Comparison of ENCODE assay signal across 17 cellular contexts in the genomic region with DNA sequence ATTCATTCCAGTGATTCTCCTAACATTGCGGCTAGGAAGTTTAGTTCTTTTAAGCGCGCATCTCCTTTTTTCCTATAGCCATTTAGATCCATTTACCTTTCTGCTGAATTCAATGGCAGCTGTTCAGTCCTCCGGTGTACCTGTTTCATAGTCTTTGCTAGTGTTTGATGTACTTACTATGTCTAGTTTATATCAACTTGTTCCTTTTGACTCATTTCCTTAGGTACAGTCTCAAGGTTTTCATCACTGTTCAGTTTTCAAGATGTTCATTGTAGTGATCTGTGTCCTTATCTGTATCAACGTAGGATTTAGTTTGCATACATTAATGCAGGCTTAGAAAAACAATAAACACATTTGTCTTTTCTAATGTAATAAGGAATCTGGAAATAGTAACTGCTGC. TPM values are rescaled to one million over a fixed set of nuclear protein-coding genes. Genes with fewer than 3 reads are reported as not detected.
DNase-seq lines count a peak whose midpoint lies in the region; ATAC-seq and TF ChIP-seq lines count a peak whose summit lies in the region.
"Had no signal": no experiment of that assay in that cellular context is flagged by ENCODE, and none has a peak within 500 bp of the region (broad histone marks: within the 10 kb centered on the region; RNA-seq: fewer than 3 reads in every experiment).

No MANE protein-coding gene starts in this region.

- no peak overlapping the region for H3K4me3 Mint-ChIP-seq in activated CD8-positive, alpha-beta T cell treated with anti-CD3 and anti-CD28 coated beads for 36 hours
- no peak overlapping the region for H3K4me3 Mint-ChIP-seq in activated CD8-positive, alpha-beta T cell treated with anti-CD3 and anti-CD28 coated beads, Interleukin-2, amount 10 ng/mL, durations not matched to agents 7 days and 5 days
- peak overlapping the region; percentile 18 to 54 (median 50) for H3K4me3 Mint-ChIP-seq in CD4-positive, CD25-positive, alpha-beta regulatory T cell
- H3K4me3 Mint-ChIP-seq in T-helper 17 cell, result peak overlapping the region; percentile 51
- H3K4me3 Mint-ChIP-seq in activated naive CD8-positive, alpha-beta T cell treated with anti-CD3 and anti-CD28 coated beads, Interleukin-2, amount 50 U/mL, for 24 hours, result peak overlapping the region; percentile 25

- DNase-seq in activated CD8-positive, alpha-beta T cell treated with anti-CD3 and anti-CD28 coated beads for 36 hours, result no peak
- no peak for DNase-seq in activated CD8-positive, alpha-beta T cell treated with anti-CD3 and anti-CD28 coated beads, Interleukin-2, amount 10 ng/mL, durations not matched to agents 7 days and 5 days
- DNase-seq in CD4-positive, CD25-positive, alpha-beta regulatory T cell, result peak in 1 of 3 donors; percentile 69
- DNase-seq in T-helper 17 cell (no peak), retina (no peak), AG08396 (ENCODE audit: low spot score) (no peak), GOT3 (lab: John Stamatoyannopoulos, UW) (no peak)
- DNase-seq in activated naive CD8-positive, alpha-beta T cell treated with anti-CD3 and anti-CD28 coated beads, Interleukin-2, amount 50 U/mL, for 24 hours, result no peak
- DNase-seq: AML-193; CD8-positive, alpha-beta memory T cell; MG63; NCI-H1105; NCI-H187; NCI-H446; NCI-H748 treated with DMSO at 0.1 percent for 48 hours had no signal

- H3K27ac Mint-ChIP-seq in activated CD8-positive, alpha-beta T cell treated with anti-CD3 and anti-CD28 coated beads for 36 hours, result peak overlapping the region; percentile 61
- H3K27ac Mint-ChIP-seq in activated CD8-positive, alpha-beta T cell treated with anti-CD3 and anti-CD28 coated beads, Interleukin-2, amount 10 ng/mL, durations not matched to agents 7 days and 5 days, result no peak overlapping the region
- H3K27ac Mint-ChIP-seq in CD4-positive, CD25-positive, alpha-beta regulatory T cell, result peak overlapping the region; percentile 72 to 94 (median 93)
- peak overlapping the region; percentile 70 for H3K27ac Mint-ChIP-seq in T-helper 17 cell
- peak overlapping the region; percentile 86 for H3K27ac Mint-ChIP-seq in activated naive CD8-positive, alpha-beta T cell treated with anti-CD3 and anti-CD28 coated beads, Interleukin-2, amount 50 U/mL, for 24 hours

- peaks cover 71% of the 10 kb centered on the region for H3K4me1 Mint-ChIP-seq in activated CD8-positive, alpha-beta T cell treated with anti-CD3 and anti-CD28 coated beads for 36 hours (ENCODE audit: low read depth)
- peaks cover 73% of the 10 kb centered on the region for H3K4me1 Mint-ChIP-seq in activated CD8-positive, alpha-beta T cell treated with anti-CD3 and anti-CD28 coated beads, Interleukin-2, amount 10 ng/mL, durations not matched to agents 7 days and 5 days (ENCODE audit: low read depth)
- peaks cover 41 to 91% (median 76%) of the 10 kb centered on the region in 4 donors for H3K4me1 Mint-ChIP-seq in CD4-positive, CD25-positive, alpha-beta regulatory T cell
- peaks cover 60% of the 10 kb centered on the region for H3K4me1 Mint-ChIP-seq in T-helper 17 cell
- peaks cover 80% of the 10 kb centered on the region for H3K4me1 Mint-ChIP-seq in activated naive CD8-positive, alpha-beta T cell treated with anti-CD3 and anti-CD28 coated beads, Interleukin-2, amount 50 U/mL, for 24 hours

- peak overlapping the region; percentile 72 for H3K4me3 ChIP-seq in CD4-positive, CD25-positive, alpha-beta regulatory T cell (ENCODE audit: low read depth, low read length)
- H3K4me3 ChIP-seq: MG63 had no signal

- H3K36me3 Mint-ChIP-seq in activated CD8-positive, alpha-beta T cell treated with anti-CD3 and anti-CD28 coated beads for 36 hours (ENCODE audit: low read depth), result peaks cover 17% of the 10 kb centered on the region
- peaks cover 13% of the 10 kb centered on the region for H3K36me3 Mint-ChIP-seq in activated CD8-positive, alpha-beta T cell treated with anti-CD3 and anti-CD28 coated beads, Interleukin-2, amount 10 ng/mL, durations not matched to agents 7 days and 5 days (ENCODE audit: low read depth)
- no peaks in the 10 kb centered on the region for H3K36me3 Mint-ChIP-seq in CD4-positive, CD25-positive, alpha-beta regulatory T cell
- peaks cover 5% of the 10 kb centered on the region for H3K36me3 Mint-ChIP-seq in T-helper 17 cell (ENCODE audit: low read depth)
- no peaks in the 10 kb centered on the region for H3K36me3 Mint-ChIP-seq in activated naive CD8-positive, alpha-beta T cell treated with anti-CD3 and anti-CD28 coated beads, Interleukin-2, amount 50 U/mL, for 24 hours (ENCODE audit: low read depth)

- intact Hi-C loops in activated CD8-positive, alpha-beta T cell treated with anti-CD3 and anti-CD28 coated beads for 36 hours (cut with micrococcal nuclease), result loop anchor here (5.0 kb wide), 1 partner anchor 33 kb away; no protein-coding TSS in a partner anchor

- H3K27ac ChIP-seq in CD4-positive, CD25-positive, alpha-beta regulatory T cell (ENCODE audit: insufficient read depth, low read length, poor library complexity, severe bottlenecking), result peak overlapping the region; percentile 70

- no peak for TF ChIP-seq CTCF in activated CD8-positive, alpha-beta T cell treated with anti-CD3 and anti-CD28 coated beads for 36 hours (IDR thresholded peaks at IDR 0.05)

- CTCF ChIA-PET in activated CD8-positive, alpha-beta T cell treated with anti-CD3 and anti-CD28 coated beads for 36 hours (lab: Charles Lee), result interaction anchor here (1.4 to 2.5 kb wide), 4 partner anchors 10 to 27 kb away, joined by 3 to 8 read pairs (median 6); no protein-coding TSS in a partner anchor
- CTCF ChIA-PET in activated CD8-positive, alpha-beta T cell treated with anti-CD3 and anti-CD28 coated beads, Interleukin-2, amount 10 ng/mL, durations not matched to agents 7 days and 5 days (lab: Charles Lee), result interaction anchor here (1.2 to 2.5 kb wide), 5 partner anchors 9 to 33 kb away, joined by 3 to 11 read pairs (median 5); no protein-coding TSS in a partner anchor

- no peaks in the 10 kb centered on the region for H3K27me3 Mint-ChIP-seq in activated CD8-positive, alpha-beta T cell treated with anti-CD3 and anti-CD28 coated beads for 36 hours
- H3K27me3 Mint-ChIP-seq in activated CD8-positive, alpha-beta T cell treated with anti-CD3 and anti-CD28 coated beads, Interleukin-2, amount 10 ng/mL, durations not matched to agents 7 days and 5 days (ENCODE audit: low read depth), result no peaks in the 10 kb centered on the region
- peaks cover 4% of the 10 kb centered on the region for H3K27me3 Mint-ChIP-seq in CD4-positive, CD25-positive, alpha-beta regulatory T cell
- H3K27me3 Mint-ChIP-seq in T-helper 17 cell, result no peaks in the 10 kb centered on the region
- H3K27me3 Mint-ChIP-seq in activated naive CD8-positive, alpha-beta T cell treated with anti-CD3 and anti-CD28 coated beads, Interleukin-2, amount 50 U/mL, for 24 hours, result no peaks in the 10 kb centered on the region
- H3K27me3 Mint-ChIP-seq: CD8-positive, alpha-beta memory T cell had no signal

- POLR2A ChIA-PET in activated CD8-positive, alpha-beta T cell treated with anti-CD3 and anti-CD28 coated beads for 36 hours (lab: Charles Lee), result interaction anchor here (0.7 to 3.1 kb wide), 7 partner anchors 8 to 76 kb away, joined by 3 to 16 read pairs (median 4); a partner anchor contains a TSS
- POLR2A ChIA-PET in activated CD8-positive, alpha-beta T cell treated with anti-CD3 and anti-CD28 coated beads, Interleukin-2, amount 10 ng/mL, durations not matched to agents 7 days and 5 days (lab: Charles Lee), result interaction anchor here (1.9 to 3.1 kb wide), 2 partner anchors 8 to 60 kb away, joined by 9 to 13 read pairs; a partner anchor contains a TSS

- ATAC-seq in activated CD8-positive, alpha-beta T cell treated with anti-CD3 and anti-CD28 coated beads for 36 hours, result peak; percentile 28
- no peak for ATAC-seq in activated CD8-positive, alpha-beta T cell treated with anti-CD3 and anti-CD28 coated beads, Interleukin-2, amount 10 ng/mL, durations not matched to agents 7 days and 5 days
- peak; percentile 68 to 70 for ATAC-seq in CD4-positive, CD25-positive, alpha-beta regulatory T cell (ENCODE audit: low read depth in 2 of 2)
- no peak for ATAC-seq in T-helper 17 cell
- peak; percentile 21 for ATAC-seq in activated naive CD8-positive, alpha-beta T cell treated with anti-CD3 and anti-CD28 coated beads, Interleukin-2, amount 50 U/mL, for 24 hours
- ATAC-seq: HCT116, HepG2 had no signal

- H3K9me3 Mint-ChIP-seq in activated CD8-positive, alpha-beta T cell treated with anti-CD3 and anti-CD28 coated beads for 36 hours, result peaks cover 12% of the 10 kb centered on the region
- peaks cover 4% of the 10 kb centered on the region for H3K9me3 Mint-ChIP-seq in activated CD8-positive, alpha-beta T cell treated with anti-CD3 and anti-CD28 coated beads, Interleukin-2, amount 10 ng/mL, durations not matched to agents 7 days and 5 days (ENCODE audit: insufficient read depth)
- no peaks in the 10 kb centered on the region for H3K9me3 Mint-ChIP-seq in CD4-positive, CD25-positive, alpha-beta regulatory T cell
- H3K9me3 Mint-ChIP-seq in activated naive CD8-positive, alpha-beta T cell treated with anti-CD3 and anti-CD28 coated beads, Interleukin-2, amount 50 U/mL, for 24 hours, result no peaks in the 10 kb centered on the region
- H3K9me3 Mint-ChIP-seq: CD8-positive, alpha-beta memory T cell had no signal

- peaks cover 86% of the 10 kb centered on the region for H3K4me1 ChIP-seq in CD4-positive, CD25-positive, alpha-beta regulatory T cell (ENCODE audit: control insufficient read depth, insufficient read depth, low read length, poor library complexity, severe bottlenecking)

- H3K36me3 ChIP-seq in CD4-positive, CD25-positive, alpha-beta regulatory T cell (ENCODE audit: control insufficient read depth, insufficient read depth, low read length), result no peaks in the 10 kb centered on the region
- H3K36me3 ChIP-seq: MG63 had no signal

- H3K27me3 ChIP-seq in CD4-positive, CD25-positive, alpha-beta regulatory T cell (ENCODE audit: control insufficient read depth, insufficient read depth, low read length), result no peaks in the 10 kb centered on the region
- H3K27me3 ChIP-seq: MG63 had no signal

- no peaks in the 10 kb centered on the region for H3K9me3 ChIP-seq in CD4-positive, CD25-positive, alpha-beta regulatory T cell (ENCODE audit: control insufficient read depth in 2 of 2, low read length in 2 of 2)
- no peaks in the 10 kb centered on the region for H3K9me3 ChIP-seq in T-helper 17 cell (ENCODE audit: control insufficient read depth, low read length, poor library complexity, severe bottlenecking)
- H3K9me3 ChIP-seq: MG63 had no signal

RNA-seq across cellular contexts. Expression of a gene that starts 59.0 kb away (rescaled TPM):
- total RNA-seq in activated CD8-positive, alpha-beta T cell treated with anti-CD3 and anti-CD28 coated beads for 36 hours, result 100 to 1,000 TPM; 341 to 360 TPM
- 100 to 1,000 TPM; 469 to 504 TPM for total RNA-seq in activated CD8-positive, alpha-beta T cell treated with anti-CD3 and anti-CD28 coated beads, Interleukin-2, amount 10 ng/mL, durations not matched to agents 7 days and 5 days
- 726 TPM for total RNA-seq in CD4-positive, CD25-positive, alpha-beta regulatory T cell
- 100 to 1,000 TPM; 221 to 262 (median 237) TPM for polyA plus RNA-seq in CD4-positive, CD25-positive, alpha-beta regulatory T cell
- total RNA-seq in T-helper 17 cell, result 100 to 1,000 TPM; 641 to 725 TPM

Comparison
In these comparisons a context has a peak if more than half of its experiments do, and no peak if none do; other contexts are left out.
1. ATAC-seq: peak in activated CD8-positive, alpha-beta T cell treated with anti-CD3 and anti-CD28 coated beads for 36 hours (single experiment), CD4-positive, CD25-positive, alpha-beta regulatory T cell (2 of 2) and activated naive CD8-positive, alpha-beta T cell treated with anti-CD3 and anti-CD28 coated beads, Interleukin-2, amount 50 U/mL, for 24 hours (single experiment); none in activated CD8-positive, alpha-beta T cell treated with anti-CD3 and anti-CD28 coated beads, Interleukin-2, amount 10 ng/mL, durations not matched to agents 7 days and 5 days (single experiment) and T-helper 17 cell (single experiment).
2. H3K4me3 Mint-ChIP-seq: peak in CD4-positive, CD25-positive, alpha-beta regulatory T cell (4 of 4), T-helper 17 cell (single experiment) and activated naive CD8-positive, alpha-beta T cell treated with anti-CD3 and anti-CD28 coated beads, Interleukin-2, amount 50 U/mL, for 24 hours (single experiment); none in activated CD8-positive, alpha-beta T cell treated with anti-CD3 and anti-CD28 coated beads for 36 hours (single experiment) and activated CD8-positive, alpha-beta T cell treated with anti-CD3 and anti-CD28 coated beads, Interleukin-2, amount 10 ng/mL, durations not matched to agents 7 days and 5 days (single experiment).